ENCODE assay signal across 16 cellular contexts in the genomic region with DNA sequence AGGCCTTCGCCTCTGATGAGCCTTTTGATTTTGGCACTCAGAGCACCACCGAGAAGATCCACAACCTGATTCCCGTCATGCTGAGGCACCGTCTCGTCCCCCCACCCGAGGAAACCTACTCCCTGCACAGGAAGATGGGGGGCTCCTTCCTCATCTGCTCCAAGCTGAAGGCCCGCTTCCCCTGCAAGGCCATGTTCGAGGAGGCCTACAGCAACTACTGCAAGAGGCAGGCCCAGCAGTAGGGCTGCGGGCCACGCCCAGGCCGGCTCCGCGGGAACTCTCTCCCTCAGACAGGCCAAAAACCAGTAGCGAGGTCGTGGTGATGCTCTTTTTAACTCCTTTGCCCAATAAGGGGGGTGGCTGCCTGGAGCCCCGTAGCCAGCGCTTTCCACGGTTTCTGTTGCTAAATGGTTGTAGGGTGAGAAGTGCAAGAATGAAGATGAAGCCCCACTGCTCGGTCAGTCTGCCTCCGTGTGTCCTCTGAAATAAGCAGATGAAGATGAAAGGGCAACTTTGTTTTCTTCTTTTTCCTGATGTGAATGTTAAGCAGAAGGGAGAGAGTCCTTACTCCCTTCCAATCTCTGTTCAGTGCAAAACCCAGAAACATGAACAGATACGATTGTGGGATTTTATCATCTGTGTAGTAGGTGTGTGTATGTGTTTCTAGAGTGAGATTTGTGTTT. TPM values are rescaled to one million over a fixed set of nuclear protein-coding genes. Genes with fewer than 3 reads are reported as not detected.
DNase-seq lines count a peak whose midpoint lies in the region; ATAC-seq and TF ChIP-seq lines count a peak whose summit lies in the region.
"Had no signal": no experiment of that assay in that cellular context is flagged by ENCODE, and none has a peak within 500 bp of the region (broad histone marks: within the 10 kb centered on the region; RNA-seq: fewer than 3 reads in every experiment).

No MANE protein-coding gene starts in this region.

- DNase-seq in cardiac muscle cell (ENCODE audit: low read depth in 1 of 2, low spot score in 1 of 2), result no peak
- no peak for DNase-seq in left cardiac atrium
- DNase-seq in endothelial cell (ENCODE audit: low spot score), result no peak
- peak; percentile 83 for DNase-seq in pons (ENCODE audit: low spot score)
- no peak for DNase-seq in coronary artery (ENCODE audit: low spot score)
- no peak for DNase-seq in T-helper 1 cell
- no peak for DNase-seq in progenitor cell of endocrine pancreas (ENCODE audit: low spot score, unreplicated experiment)
- DNase-seq in foreskin melanocyte, result no peak
- DNase-seq: activated B cell treated with CpG ODN at 0.5 μM for 24 hours; activated CD8-positive, alpha-beta memory T cell treated with anti-CD3 and anti-CD28 coated beads, Interleukin-2, amount 50 U/mL, for 4 hours; activated naive CD4-positive, alpha-beta T cell treated with Interleukin-2 at 50 U/mL for 16 hours; MM.1S; naive thymus-derived CD4-positive, alpha-beta T cell; NCI-H2029 treated with DMSO at 0.1 percent for 48 hours; NCI-H748 treated with DMSO at 0.1 percent for 48 hours; trophoblast cell had no signal

- H3K9me3 ChIP-seq in cardiac muscle cell (ENCODE audit: low read depth), result no peaks in the 10 kb centered on the region

- H3K4me1 Mint-ChIP-seq in endothelial cell (ENCODE audit: unreplicated experiment), result peaks cover 29% of the 10 kb centered on the region
- peaks cover 30% of the 10 kb centered on the region for H3K4me1 Mint-ChIP-seq in progenitor cell of endocrine pancreas (ENCODE audit: low read depth)

- no peaks in the 10 kb centered on the region for H3K27me3 ChIP-seq in cardiac muscle cell

- no peak overlapping the region for H3K4me3 ChIP-seq in cardiac muscle cell
- H3K4me3 ChIP-seq in coronary artery, result no peak overlapping the region

- H3K36me3 ChIP-seq in cardiac muscle cell, result no peaks in the 10 kb centered on the region

- H3K4me3 Mint-ChIP-seq in endothelial cell (ENCODE audit: unreplicated experiment) (peak overlapping the region; percentile 10), progenitor cell of endocrine pancreas (ENCODE audit: low read depth) (no peak overlapping the region)
- H3K4me3 Mint-ChIP-seq: activated B cell treated with CpG ODN at 0.5 μM for 24 hours; naive thymus-derived CD4-positive, alpha-beta T cell had no signal

- TF ChIP-seq CTCF in cardiac muscle cell (IDR thresholded peaks at IDR 0.05; ENCODE audit: low read depth, low read length) (no peak), endothelial cell (IDR thresholded peaks at IDR 0.05; ENCODE audit: unreplicated experiment) (no peak), coronary artery (IDR thresholded peaks at IDR 0.05) (no peak), progenitor cell of endocrine pancreas (IDR thresholded peaks at IDR 0.05; ENCODE audit: unreplicated experiment) (no peak)

- H3K27me3 Mint-ChIP-seq in endothelial cell (ENCODE audit: unreplicated experiment) (peaks cover 6% of the 10 kb centered on the region), progenitor cell of endocrine pancreas (no peaks in the 10 kb centered on the region)
- H3K27me3 Mint-ChIP-seq: activated B cell treated with CpG ODN at 0.5 μM for 24 hours; naive thymus-derived CD4-positive, alpha-beta T cell had no signal

- H3K9me3 Mint-ChIP-seq in endothelial cell (ENCODE audit: unreplicated experiment) (no peaks in the 10 kb centered on the region), progenitor cell of endocrine pancreas (ENCODE audit: low read depth) (no peaks in the 10 kb centered on the region)
- H3K9me3 Mint-ChIP-seq: activated B cell treated with CpG ODN at 0.5 μM for 24 hours; naive thymus-derived CD4-positive, alpha-beta T cell had no signal

- H3K36me3 Mint-ChIP-seq in endothelial cell (ENCODE audit: low read depth, unreplicated experiment) (peaks cover 20% of the 10 kb centered on the region), progenitor cell of endocrine pancreas (ENCODE audit: insufficient read depth) (peaks cover 10% of the 10 kb centered on the region)

- no peak for ATAC-seq in left cardiac atrium
- ATAC-seq: naive thymus-derived CD4-positive, alpha-beta T cell had no signal

- intact Hi-C loops in left cardiac atrium (cut with DNase I), result loop anchor here in 1 of 2 donors (5.0 kb wide), 1 partner anchor 69 kb away; no protein-coding TSS in a partner anchor

- H3K27ac ChIP-seq in cardiac muscle cell (peak overlapping the region; percentile 85), coronary artery (no peak overlapping the region)

- peaks cover 61% of the 10 kb centered on the region for H3K4me1 ChIP-seq in cardiac muscle cell (ENCODE audit: low read depth)

- H3K27ac Mint-ChIP-seq in endothelial cell (ENCODE audit: unreplicated experiment) (peak overlapping the region; percentile 52), progenitor cell of endocrine pancreas (no peak overlapping the region)
- H3K27ac Mint-ChIP-seq: activated B cell treated with CpG ODN at 0.5 μM for 24 hours had no signal

RNA-seq across cellular contexts. Expression of a gene that starts 46.5 kb away (rescaled TPM):
- 34.7 and 59.7 TPM in 2 replicates for total RNA-seq in cardiac muscle cell
- 45.1 and 71.5 TPM in 2 replicates for polyA plus RNA-seq in cardiac muscle cell
- 100 to 1,000 TPM; 107 to 179 TPM for total RNA-seq in left cardiac atrium
- 22.7 TPM for total RNA-seq in endothelial cell (ENCODE audit: unreplicated experiment)
- total RNA-seq in progenitor cell of endocrine pancreas, result 31.0 and 33.3 TPM in 2 replicates
